ENCODE assay signal across 22 cellular contexts in the genomic region with DNA sequence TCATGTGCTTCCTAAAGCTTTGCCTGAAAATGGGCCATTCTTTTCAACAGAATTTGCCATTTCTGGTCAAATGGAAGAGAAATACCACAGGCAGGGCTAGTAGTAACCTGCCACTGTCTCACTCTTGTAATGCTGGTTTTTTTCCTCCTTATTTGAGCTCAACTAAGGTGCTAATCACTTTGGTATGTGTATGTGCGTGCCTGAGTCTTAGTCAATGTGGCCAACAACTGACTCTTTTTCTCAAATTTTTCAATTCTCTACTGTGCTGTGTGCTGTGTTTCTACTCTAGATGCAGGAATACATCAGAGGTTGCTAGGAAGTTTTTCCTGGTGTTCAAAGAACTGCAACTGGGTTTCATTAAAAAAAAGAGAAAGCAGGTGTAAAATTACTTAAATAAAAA.
DNase-seq lines count a peak whose midpoint lies in the region; ATAC-seq and TF ChIP-seq lines count a peak whose summit lies in the region.
"Had no signal": no experiment of that assay in that cellular context is flagged by ENCODE, and none has a peak within 500 bp of the region (broad histone marks: within the 10 kb centered on the region; RNA-seq: fewer than 3 reads in every experiment).

No MANE protein-coding gene starts in this region.

- H3K27ac Mint-ChIP-seq in GM23338, result no peak overlapping the region
- H3K27ac Mint-ChIP-seq: activated naive CD4-positive, alpha-beta T cell treated with anti-CD3 and anti-CD28 coated beads, Interleukin-2, amount 50 U/mL, for 72 hours; activated T-cell treated with anti-CD3 and anti-CD28 coated beads, Interleukin-2, amount 50 U/mL, for 24 hours; naive B cell; stimulated activated effector memory CD8-positive, alpha-beta T cell treated with anti-CD3 and anti-CD28 coated beads, Interleukin-12 subunit alpha, Interleukin-12 subunit beta, amount 100 ng/mL, for 72 hours had no signal

- H2BK5ac ChIP-seq in IMR-90 (ENCODE audit: low read depth, low read length, poor library complexity, severe bottlenecking), result no peak overlapping the region

- H3K36me3 Mint-ChIP-seq in GM23338 (ENCODE audit: low read depth), result no peaks in the 10 kb centered on the region
- H3K36me3 Mint-ChIP-seq: activated naive CD4-positive, alpha-beta T cell treated with anti-CD3 and anti-CD28 coated beads, Interleukin-2, amount 50 U/mL, for 72 hours; naive B cell; stimulated activated effector memory CD8-positive, alpha-beta T cell treated with anti-CD3 and anti-CD28 coated beads, Interleukin-12 subunit alpha, Interleukin-12 subunit beta, amount 100 ng/mL, for 72 hours had no signal

- H3K4me1 Mint-ChIP-seq in GM23338, result no peaks in the 10 kb centered on the region
- H3K4me1 Mint-ChIP-seq: naive B cell; stimulated activated effector memory CD8-positive, alpha-beta T cell treated with anti-CD3 and anti-CD28 coated beads, Interleukin-12 subunit alpha, Interleukin-12 subunit beta, amount 100 ng/mL, for 72 hours had no signal

- no peaks in the 10 kb centered on the region for H3K27me3 Mint-ChIP-seq in GM23338 (ENCODE audit: insufficient read depth, low read depth, poor library complexity)
- H3K27me3 Mint-ChIP-seq: activated T-cell treated with anti-CD3 and anti-CD28 coated beads, Interleukin-2, amount 50 U/mL, for 24 hours; naive B cell had no signal

- H3K23ac ChIP-seq in IMR-90 (ENCODE audit: low read depth, low read length), result no peak overlapping the region

- H4K5ac ChIP-seq in IMR-90 (ENCODE audit: low read depth, low read length), result no peak overlapping the region

- dilution Hi-C loops in IMR-90 (cut with HindIII; ENCODE audit: low sequenced_read_pairs, unreplicated experiment), result no loop called here

- intact Hi-C loops in IMR-90 (cut with micrococcal nuclease), result no loop called here
- intact Hi-C loops in tibial artery (cut with DNase I; ENCODE audit: low total_unique reads), result no loop called here

- BruUV-seq in IMR-90 (replicated peaks; lab: Mats Ljungman, UMichigan), result no TSS peak

- no peak for TF ChIP-seq POLR2A in IMR-90 (IDR thresholded peaks at IDR 0.05; ENCODE audit: low read depth, low read length)

- H4K91ac ChIP-seq in IMR-90 (ENCODE audit: insufficient read depth, low read depth, low read length), result no peak overlapping the region

- H3K79me1 ChIP-seq in IMR-90 (ENCODE audit: low read depth in 1 of 2, low read length in 2 of 2), result no peaks in the 10 kb centered on the region

- TF ChIP-seq CTCF in IMR-90 (conservative IDR thresholded peaks at IDR 0.05; ENCODE audit: low read depth, low read length) (no peak), astrocyte of the spinal cord (IDR thresholded peaks at IDR 0.05; ENCODE audit: low read depth, low read length) (no peak), tibial artery (IDR thresholded peaks at IDR 0.05) (no peak), GM23338 (conservative IDR thresholded peaks at IDR 0.05; ENCODE audit: low read depth in 2 of 2) (no peak)

- no peak overlapping the region for H2BK15ac ChIP-seq in IMR-90 (ENCODE audit: low read depth, low read length)

- no peak overlapping the region for H3K27ac ChIP-seq in IMR-90 (ENCODE audit: insufficient read depth, low read length)
- no peak overlapping the region for H3K27ac ChIP-seq in tibial artery
- no peak overlapping the region for H3K27ac ChIP-seq in GM23338 (ENCODE audit: low read depth)
- H3K27ac ChIP-seq: PC-9, upper lobe of right lung had no signal

- no peak overlapping the region for H3K9ac ChIP-seq in IMR-90 (ENCODE audit: low read depth, low read length)

- ATAC-seq in IMR-90 (ENCODE audit: low read depth) (peak; percentile 83), HG02970 (IDR thresholded peaks at IDR 0.05; ENCODE audit: low FRiP score, unreplicated experiment) (no peak), GM23338 (no peak)
- ATAC-seq: activated naive CD4-positive, alpha-beta T cell treated with anti-CD3 and anti-CD28 coated beads, Interleukin-2, amount 50 U/mL, for 72 hours; stimulated activated effector memory CD8-positive, alpha-beta T cell treated with anti-CD3 and anti-CD28 coated beads, Interleukin-12 subunit alpha, Interleukin-12 subunit beta, amount 100 ng/mL, for 72 hours; upper lobe of right lung had no signal

- no peaks in the 10 kb centered on the region for H3K9me1 ChIP-seq in IMR-90 (ENCODE audit: insufficient read depth, low read length)

- no peak overlapping the region for H2BK20ac ChIP-seq in IMR-90 (ENCODE audit: low read depth, low read length)

- H3K4me3 ChIP-seq in IMR-90 (ENCODE audit: insufficient read depth, low read depth, low read length), result no peak overlapping the region
- no peak overlapping the region for H3K4me3 ChIP-seq in astrocyte of the spinal cord (ENCODE audit: low read depth, low read length)
- H3K4me3 ChIP-seq in tibial artery, result no peak overlapping the region
- H3K4me3 ChIP-seq in GM23338, result no peak overlapping the region
- H3K4me3 ChIP-seq: PC-9, upper lobe of right lung had no signal

- POLR2A ChIA-PET in IMR-90 (lab: Charles Lee; ENCODE audit: unreplicated experiment), result no interaction called here

- in situ Hi-C loops in IMR-90 (cut with MboI; ENCODE audit: low sequenced_read_pairs), result no loop called here
- in situ Hi-C loops in astrocyte of the spinal cord (cut with HindIII; ENCODE audit: low sequenced_read_pairs), result no loop called here

- H3F3A ChIP-seq in GM23338 (replicated peaks; ENCODE audit: low read depth), result no peaks in the 10 kb centered on the region

- H3K4me2 ChIP-seq in IMR-90 (ENCODE audit: low read depth, low read length), result no peak overlapping the region
- no peak overlapping the region for H3K4me2 ChIP-seq in GM23338
- H3K4me2 ChIP-seq: PC-9 had no signal

- H3K18ac ChIP-seq in IMR-90 (ENCODE audit: low read depth, low read length), result no peak overlapping the region

- H4K20me1 ChIP-seq in IMR-90 (ENCODE audit: insufficient read depth, low read length), result no peaks in the 10 kb centered on the region
- no peaks in the 10 kb centered on the region for H4K20me1 ChIP-seq in GM23338 (replicated peaks; ENCODE audit: insufficient read depth)

- TF ChIP-seq RAD21 in IMR-90 (IDR thresholded peaks at IDR 0.05; ENCODE audit: low read length), result no peak

- peak; percentile 55 for DNase-seq in AG08395 (ENCODE audit: low spot score)
- DNase-seq in IMR-90, result peak; percentile 54
- DNase-seq in astrocyte of the spinal cord (ENCODE audit: low read depth, low spot score), result peak; percentile 73
- peak; percentile 82 for DNase-seq in kidney glomerular epithelial cell (lab: John Stamatoyannopoulos, UW)
- DNase-seq in CD1c-positive myeloid dendritic cell (ENCODE audit: extremely low spot score), result no peak
- DNase-seq in tibial artery, result no peak
- no peak for DNase-seq in GM23338 (ENCODE audit: low spot score)
- DNase-seq: activated CD4-positive, alpha-beta T cell treated with anti-CD3 and anti-CD28 coated beads, Interleukin-2, amount 50 U/mL, for 4 hours; activated T-cell treated with anti-CD3 and anti-CD28 coated beads, Interleukin-2, amount 50 U/mL, for 24 hours; central memory CD4-positive, alpha-beta T cell; H7; MV-4-11; naive B cell; NCI-H2029 treated with DMSO at 0.1 percent for 48 hours; NCI-H526 treated with DMSO at 0.1 percent for 48 hours; posterior cingulate gyrus; small intestine; upper lobe of right lung had no signal

- no peak overlapping the region for H3K4ac ChIP-seq in IMR-90 (ENCODE audit: low read depth, low read length)

- H2AFZ ChIP-seq in IMR-90 (replicated peaks; ENCODE audit: low read length, poor library complexity), result no peak overlapping the region
- no peak overlapping the region for H2AFZ ChIP-seq in GM23338
- H2AFZ ChIP-seq: PC-9 had no signal

- H3K9me2 ChIP-seq in GM23338 (ENCODE audit: insufficient read depth), result 0 out of 2 replicates have a peak, but pooled peaks cover 4% of the 10 kb centered on the region

- no peak overlapping the region for H2AK5ac ChIP-seq in IMR-90 (ENCODE audit: low read depth, low read length)

- H3K9me3 ChIP-seq in IMR-90 (ENCODE audit: control insufficient read depth, insufficient read depth, low read length), result no peaks in the 10 kb centered on the region
- no peaks in the 10 kb centered on the region for H3K9me3 ChIP-seq in tibial artery
- H3K9me3 ChIP-seq: upper lobe of right lung had no signal

- no peak overlapping the region for H3K56ac ChIP-seq in IMR-90 (ENCODE audit: extremely low read depth, insufficient read depth, low read length)

- CTCF ChIA-PET in IMR-90 (lab: Yijun Ruan, JAX), result interaction anchor here (1.0 kb wide), 1 partner anchor 417 kb away, joined by 3 read pairs; no protein-coding TSS in a partner anchor

- no peaks in the 10 kb centered on the region for H3K9me3 Mint-ChIP-seq in GM23338
- H3K9me3 Mint-ChIP-seq: activated naive CD4-positive, alpha-beta T cell treated with anti-CD3 and anti-CD28 coated beads, Interleukin-2, amount 50 U/mL, for 72 hours; activated T-cell treated with anti-CD3 and anti-CD28 coated beads, Interleukin-2, amount 50 U/mL, for 24 hours had no signal

- no peaks in the 10 kb centered on the region for H3K27me3 ChIP-seq in IMR-90 (ENCODE audit: control insufficient read depth, insufficient read depth, low read length)
- H3K27me3 ChIP-seq in tibial artery, result no peaks in the 10 kb centered on the region
- H3K27me3 ChIP-seq in GM23338 (ENCODE audit: insufficient read depth), result no peaks in the 10 kb centered on the region
- H3K27me3 ChIP-seq: upper lobe of right lung had no signal

- H3K36me3 ChIP-seq in IMR-90 (ENCODE audit: control insufficient read depth, insufficient read depth, low read length) (no peaks in the 10 kb centered on the region), tibial artery (no peaks in the 10 kb centered on the region), GM23338 (ENCODE audit: insufficient read depth) (no peaks in the 10 kb centered on the region)
- H3K36me3 ChIP-seq: upper lobe of right lung had no signal

- H2BK120ac ChIP-seq in IMR-90 (ENCODE audit: low read depth, low read length), result no peak overlapping the region

- H3K79me2 ChIP-seq in GM23338 (replicated peaks; ENCODE audit: insufficient read depth), result no peaks in the 10 kb centered on the region

- H2AK9ac ChIP-seq in IMR-90 (replicated peaks; ENCODE audit: low read depth, low read length, poor library complexity), result no peak overlapping the region

- no CpG with 5 or more reads among the region's 1 CpG for WGBS in IMR-90 (ENCODE audit: extremely low coverage in 2 of 2, insufficient read length in 1 of 2), 2 experiments

- H3K4me1 ChIP-seq in IMR-90 (ENCODE audit: control insufficient read depth, insufficient read depth, low read length) (peaks cover 3% of the 10 kb centered on the region; the same call in 1 of the 2 replicates), tibial artery (no peaks in the 10 kb centered on the region), GM23338 (ENCODE audit: insufficient read depth) (no peaks in the 10 kb centered on the region)
- H3K4me1 ChIP-seq: upper lobe of right lung had no signal

- no peak overlapping the region for H4K8ac ChIP-seq in IMR-90 (ENCODE audit: low read depth in 2 of 2, low read length in 2 of 2)

- H3K4me3 Mint-ChIP-seq in GM23338, result no peak overlapping the region
- H3K4me3 Mint-ChIP-seq: activated T-cell treated with anti-CD3 and anti-CD28 coated beads, Interleukin-2, amount 50 U/mL, for 24 hours; naive B cell; stimulated activated effector memory CD8-positive, alpha-beta T cell treated with anti-CD3 and anti-CD28 coated beads, Interleukin-12 subunit alpha, Interleukin-12 subunit beta, amount 100 ng/mL, for 72 hours had no signal

- no peak overlapping the region for H3K14ac ChIP-seq in IMR-90 (replicated peaks; ENCODE audit: low read depth, low read length)

TF ChIP-seq in GM23338, 12 proteins besides CTCF, POLR2A, EP300 and RAD21 (continues in another document):
- TF ChIP-seq POLR2AphosphoS5 (IDR thresholded peaks at IDR 0.05; ENCODE audit: low read depth), result no peak

Comparison
In these comparisons a context has a peak if more than half of its experiments do, and no peak if none do; other contexts are left out.
1. DNase-seq: peak in AG08395 (single experiment), IMR-90 (single experiment), astrocyte of the spinal cord (single experiment) and kidney glomerular epithelial cell (single experiment); none in CD1c-positive myeloid dendritic cell (single experiment), tibial artery (0 of 2) and GM23338 (single experiment).